In the genomic region with DNA sequence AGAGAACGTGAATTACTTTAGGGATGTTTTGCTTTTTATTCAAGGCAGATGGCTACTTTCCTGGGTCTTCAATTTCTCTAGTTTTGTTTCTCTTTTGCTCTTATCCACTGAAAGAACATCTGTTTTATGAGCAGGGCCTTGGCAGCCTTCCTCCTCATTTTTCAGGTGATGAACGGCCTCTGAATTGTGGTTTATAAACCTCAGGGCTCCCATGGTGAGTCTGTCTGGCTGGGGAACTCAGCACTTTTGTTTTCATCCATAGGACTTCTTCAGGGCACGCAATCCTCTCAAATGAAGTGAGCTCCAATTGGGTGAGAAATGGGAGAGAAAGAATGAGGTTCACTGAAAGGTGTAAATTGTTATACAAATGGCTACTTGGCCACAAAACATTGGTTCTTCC, we compare ENCODE assay signal across 19 cellular contexts.
DNase-seq lines count a peak whose midpoint lies in the region; ATAC-seq and TF ChIP-seq lines count a peak whose summit lies in the region.
"Had no signal": no experiment of that assay in that cellular context is flagged by ENCODE, and none has a peak within 500 bp of the region (broad histone marks: within the 10 kb centered on the region; RNA-seq: fewer than 3 reads in every experiment).

No MANE protein-coding gene starts in this region.

- H3K36me3 ChIP-seq in upper lobe of left lung: no peaks in the 10 kb centered on the region
- H3K36me3 ChIP-seq: HAP-1 had no signal

- no peak for TF ChIP-seq EP300 in upper lobe of left lung (IDR thresholded peaks at IDR 0.05)

- H3K4me1 Mint-ChIP-seq in H9: peaks cover 2 to 3% of the 10 kb centered on the region in 2 experiments; a peak in 3 of 4 replicates
- H3K4me1 Mint-ChIP-seq: B cell, CD14-positive monocyte had no signal

- H4K91ac ChIP-seq in H9 (ENCODE audit: insufficient read length, low read depth, low read length): no peak overlapping the region

- H2BK120ac ChIP-seq in H9 (ENCODE audit: low read depth, low read length, poor library complexity, severe bottlenecking): no peak overlapping the region

- no peak overlapping the region for H2AK5ac ChIP-seq in H9 (ENCODE audit: insufficient read length, low read length)

- H3K4me1 ChIP-seq in upper lobe of left lung (no peaks in the 10 kb centered on the region), H9 (ENCODE audit: insufficient read depth, low read length) (no peaks in the 10 kb centered on the region)
- H3K4me1 ChIP-seq: A549, HAP-1 had no signal

- no peak overlapping the region for H2BK12ac ChIP-seq in H9 (ENCODE audit: insufficient read length, low read depth, low read length)

- H3K9me3 Mint-ChIP-seq in H9: peaks cover 3 to 6% of the 10 kb centered on the region in 2 experiments

- no peak overlapping the region for H3K4me3 Mint-ChIP-seq in H9
- H3K4me3 Mint-ChIP-seq: B cell, CD14-positive monocyte had no signal

- H3K27me3 Mint-ChIP-seq in H9 (ENCODE audit: low read depth): no peaks in the 10 kb centered on the region; the same call in 1 of the 2 replicates

- no peak overlapping the region for H3K4ac ChIP-seq in H9 (ENCODE audit: low read depth, low read length)

- no peak overlapping the region for H4K8ac ChIP-seq in H9 (replicated peaks; ENCODE audit: insufficient read length, low read depth, low read length)

- no peaks in the 10 kb centered on the region for H3K27me3 ChIP-seq in upper lobe of left lung
- H3K27me3 ChIP-seq in H9 (ENCODE audit: insufficient read depth, low read length): no peaks in the 10 kb centered on the region; the same call in 1 of the 2 replicates

- no peak overlapping the region for H4K5ac ChIP-seq in H9 (ENCODE audit: insufficient read length, low read depth, low read length)

- H3K4me3 ChIP-seq in upper lobe of left lung: no peak overlapping the region
- H3K4me3 ChIP-seq: A549, HAP-1 had no signal

- H2AFZ ChIP-seq in H9 (ENCODE audit: low read length): no peak overlapping the region

- TF ChIP-seq POLR2A in upper lobe of left lung (IDR thresholded peaks at IDR 0.05): no peak

- 0 out of 7 replicates have a peak overlapping the region, but pooled peaks of 1 of the 3 experiments have one; percentile 32 for H3K27ac Mint-ChIP-seq in H9
- H3K27ac Mint-ChIP-seq: B cell, CD14-positive monocyte had no signal

- no peak overlapping the region for H3K56ac ChIP-seq in H9 (ENCODE audit: insufficient read length, low read depth, low read length)

- H3T11ph ChIP-seq in H9 (ENCODE audit: low read length): no peak overlapping the region

- H3K4me2 ChIP-seq in H9 (ENCODE audit: insufficient read depth, insufficient read length, low read length): no peak overlapping the region
- H3K4me2 ChIP-seq: A549 had no signal

- ATAC-seq in HG02642 (IDR thresholded peaks at IDR 0.05; ENCODE audit: poor library complexity, unreplicated experiment) (no peak), upper lobe of left lung (ENCODE audit: low FRiP score in 2 of 2) (no peak)
- ATAC-seq: A549 had no signal

- H4K20me1 ChIP-seq in H9 (ENCODE audit: control insufficient read depth, insufficient read depth, insufficient read length): no peaks in the 10 kb centered on the region

- no peaks in the 10 kb centered on the region for H3K79me2 ChIP-seq in H9 (ENCODE audit: insufficient read depth, low read length)

- H3K14ac ChIP-seq in H9 (ENCODE audit: insufficient read depth, low read length): no peak overlapping the region

- DNase-seq in NCI-H2171 treated with DMSO at 0.1 percent for 48 hours (lab: John Stamatoyannopoulos, UW) (peak; percentile 46), NCI-H2171 (lab: John Stamatoyannopoulos, UW) (no peak), RPMI7951 (ENCODE audit: low read depth) (peak; percentile 13), myocyte (ENCODE audit: low read depth) (peak; percentile 58), upper lobe of left lung (no peak), H9 (no peak)
- DNase-seq: KBM-7, NCI-H1436, NCI-H187 treated with DMSO at 0.1 percent for 48 hours, NCI-H446 treated with DMSO at 0.1 percent for 48 hours, NCI-H526 treated with DMSO at 0.1 percent for 48 hours, RPMI8226, SHP77, SW 1271 had no signal

- no peaks in the 10 kb centered on the region for H3K79me1 ChIP-seq in H9 (ENCODE audit: insufficient read depth, low read depth, low read length, poor library complexity, severe bottlenecking)

- no peak overlapping the region for H3K23ac ChIP-seq in H9 (ENCODE audit: insufficient read length, low read depth, low read length)

- H3K9ac ChIP-seq in H9 (ENCODE audit: extremely low read depth, insufficient read length, low read length): no peak overlapping the region

- TF ChIP-seq CTCF in upper lobe of left lung (IDR thresholded peaks at IDR 0.05) (no peak), H9 (conservative IDR thresholded peaks at IDR 0.05) (no peak)

- no peak overlapping the region for H3K27ac ChIP-seq in upper lobe of left lung
- no peak overlapping the region for H3K27ac ChIP-seq in H9 (ENCODE audit: insufficient read length, low read depth, low read length)
- H3K27ac ChIP-seq: A549 had no signal

- no peak overlapping the region for H3K18ac ChIP-seq in H9 (ENCODE audit: insufficient read length, low read depth, low read length)

- H3K36me3 Mint-ChIP-seq in H9 (ENCODE audit: insufficient read depth in 1 of 3, low read depth in 3 of 3): peaks cover 1 to 2% (median 1%) of the 10 kb centered on the region in 3 experiments; a peak in 3 of 7 replicates
- H3K36me3 Mint-ChIP-seq: CD14-positive monocyte had no signal

- WGBS in upper lobe of left lung, 2 donors: 62 to 73% methylated on average over 3 of the region's 3 CpGs
- WGBS in H9 (ENCODE audit: extremely low coverage, insufficient read length, low lambda C conversion rate): no CpG with 5 or more reads among the region's 3 CpGs

- H3K23me2 ChIP-seq in H9 (ENCODE audit: insufficient read length, low read depth, low read length, poor library complexity, severe bottlenecking): no peaks in the 10 kb centered on the region

- no peak overlapping the region for H2BK5ac ChIP-seq in H9 (ENCODE audit: insufficient read length, low read length)

- no peaks in the 10 kb centered on the region for H3K9me3 ChIP-seq in upper lobe of left lung
- no peaks in the 10 kb centered on the region for H3K9me3 ChIP-seq in H9 (ENCODE audit: control insufficient read depth, low read depth, low read length)
- H3K9me3 ChIP-seq: A549, HAP-1 had no signal

- no peak overlapping the region for H2BK15ac ChIP-seq in H9 (ENCODE audit: low read depth, low read length)

- H2BK20ac ChIP-seq in H9 (ENCODE audit: low read depth, low read length, poor library complexity, severe bottlenecking): no peak overlapping the region

Comparison
In these comparisons a context has a peak if more than half of its experiments do, and no peak if none do; other contexts are left out.
1. DNase-seq: peak in NCI-H2171 treated with DMSO at 0.1 percent for 48 hours (single experiment), RPMI7951 (single experiment) and myocyte (single experiment); none in NCI-H2171 (single experiment), upper lobe of left lung (0 of 2) and H9 (single experiment).